ENCODE assay signal across 8 cellular contexts in the genomic region with DNA sequence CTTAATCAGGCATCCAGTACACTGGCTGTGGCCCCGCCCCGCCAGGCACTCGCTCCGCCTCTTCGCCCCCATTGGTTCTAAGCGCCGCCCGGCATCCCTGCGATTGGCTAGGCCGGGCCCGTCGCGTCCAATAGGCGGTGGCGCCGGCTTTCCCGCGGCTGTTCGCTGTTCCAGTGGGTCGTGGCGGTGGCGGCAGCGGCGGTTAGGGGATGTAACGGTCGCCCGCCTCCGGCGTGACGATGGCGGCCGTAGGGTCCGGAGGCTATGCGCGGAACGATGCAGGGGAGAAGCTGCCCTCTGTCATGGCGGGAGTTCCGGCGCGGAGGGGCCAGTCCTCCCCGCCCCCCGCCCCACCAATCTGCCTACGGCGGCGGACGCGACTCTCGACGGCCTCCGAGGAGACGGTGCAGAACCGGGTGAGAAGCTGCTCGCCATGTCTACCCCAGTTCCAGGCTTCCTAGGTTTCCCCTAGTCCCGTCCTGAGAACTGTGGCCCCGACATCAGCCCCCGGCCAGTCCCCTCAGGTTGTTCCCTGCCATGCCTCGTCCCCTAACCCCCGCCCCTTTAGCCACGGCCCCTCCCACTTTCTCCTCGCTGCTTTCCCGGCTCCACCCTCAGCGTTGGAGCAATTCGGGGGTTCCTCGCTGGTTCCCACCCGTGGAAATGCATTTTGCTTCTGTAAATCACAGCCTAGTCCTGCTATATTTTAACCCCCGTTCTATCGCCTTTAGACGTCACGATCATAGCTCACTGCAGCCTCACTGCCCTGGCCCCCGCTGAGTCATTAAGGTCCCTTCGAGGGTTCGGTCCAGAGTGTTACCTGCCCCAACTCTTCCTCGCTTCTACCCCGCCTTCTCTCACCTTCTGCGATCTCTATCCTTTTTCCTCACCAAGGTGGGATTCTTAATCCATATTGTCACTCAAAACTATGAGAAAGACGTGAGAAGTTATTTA. TPM values are rescaled to one million over a fixed set of nuclear protein-coding genes. Genes with fewer than 3 reads are reported as not detected.
A peak's percentile ranks its signal among the peaks of the same experiment; 100 is the strongest.
DNase-seq lines count a peak whose midpoint lies in the region; ATAC-seq and TF ChIP-seq lines count a peak whose summit lies in the region.

A gene (plus strand): TSS at position 165 of the 954 bp plus-strand sequence. CDS start 75 bp downstream, at position 240.

- peaks cover 0 to 19% (median 8%) of the 10 kb centered on the region in 4 donors for H3K4me1 ChIP-seq in tibial nerve

- TF ChIP-seq CTCF in osteocyte (IDR thresholded peaks at IDR 0.05) (no peak), tibial nerve (IDR thresholded peaks at IDR 0.05) (no peak)

- H3K36me3 Mint-ChIP-seq in osteocyte (ENCODE audit: unreplicated experiment), result peaks cover 2% of the 10 kb centered on the region

- WGBS in tibial nerve, 2 donors, result 1% methylated on average over 67 to 70 of the region's 76 CpGs

- no peak for TF ChIP-seq EP300 in tibial nerve (IDR thresholded peaks at IDR 0.05)

- ATAC-seq in HG02571 (IDR thresholded peaks at IDR 0.05; ENCODE audit: unreplicated experiment), result peak; percentile 68

- no peaks in the 10 kb centered on the region for H3K9me3 ChIP-seq in tibial nerve

- H3K27me3 ChIP-seq in tibial nerve, result no peaks in the 10 kb centered on the region

- H3K27ac Mint-ChIP-seq in osteocyte (ENCODE audit: unreplicated experiment), result peak within 1 kb of the TSS; percentile 99

- no peaks in the 10 kb centered on the region for H3K36me3 ChIP-seq in tibial nerve

- peaks cover 21% of the 10 kb centered on the region for H3K4me1 Mint-ChIP-seq in osteocyte (ENCODE audit: unreplicated experiment)

- DNase-seq in NCI-H1048 (lab: John Stamatoyannopoulos, UW), result peak; percentile 88
- peak; percentile 93 for DNase-seq in SK-N-DZ (ENCODE audit: low spot score)
- peak; percentile 96 for DNase-seq in activated naive CD4-positive, alpha-beta T cell treated with Interleukin-2 at 50 U/mL for 16 hours
- peak; percentile 68 for DNase-seq in glomerular endothelial cell (ENCODE audit: extremely low read depth, low read depth, low spot score)
- peak; percentile 98 for DNase-seq in osteocyte (ENCODE audit: extremely low spot score, unreplicated experiment)
- DNase-seq in tibial nerve (ENCODE audit: low spot score in 2 of 2), result peak; percentile 86 to 90

- TF ChIP-seq POLR2A in tibial nerve (IDR thresholded peaks at IDR 0.05), result no peak

- no peaks in the 10 kb centered on the region for H3K9me3 Mint-ChIP-seq in osteocyte (ENCODE audit: unreplicated experiment)

- no peaks in the 10 kb centered on the region for H3K27me3 Mint-ChIP-seq in osteocyte (ENCODE audit: unreplicated experiment)

- peak within 1 kb of the TSS; percentile 87 to 93 (median 90) for H3K27ac ChIP-seq in tibial nerve

- peak within 1 kb of the TSS; percentile 92 for H3K4me3 ChIP-seq in GM08714 (ENCODE audit: low read length)
- H3K4me3 ChIP-seq in tibial nerve, result peak within 1 kb of the TSS; percentile 47 to 77 (median 59)

- peak within 1 kb of the TSS; percentile 95 for H3K4me3 Mint-ChIP-seq in osteocyte (ENCODE audit: unreplicated experiment)

RNA-seq across cellular contexts. Expression of the gene that starts here (rescaled TPM):
- polyA plus RNA-seq in SK-N-DZ (2014; cell fraction: cytosol; rRNA removed), result 15.4 and 17.7 TPM in 2 replicates
- 39.7 and 56.5 TPM in 2 replicates for polyA plus RNA-seq in SK-N-DZ (2014; cell fraction: nucleus; rRNA removed)
- 2.3 and 4.8 TPM in 2 replicates for total RNA-seq in glomerular endothelial cell
- 4.6 and 4.9 TPM in 2 replicates for total RNA-seq in osteocyte
- total RNA-seq in tibial nerve, result 1 to 10 TPM in 2 of 4 donors, under 1 TPM in 2; 0.42 to 2.1 (median 1.4) TPM

Comparison
In these comparisons a context has a peak if more than half of its experiments do, and no peak if none do; other contexts are left out.
1. Peak in every context shown above with its lines: DNase-seq, ATAC-seq, H3K4me3 ChIP-seq and H3K27ac ChIP-seq.